25 cellular contexts compared by ENCODE assay signal in the genomic region with DNA sequence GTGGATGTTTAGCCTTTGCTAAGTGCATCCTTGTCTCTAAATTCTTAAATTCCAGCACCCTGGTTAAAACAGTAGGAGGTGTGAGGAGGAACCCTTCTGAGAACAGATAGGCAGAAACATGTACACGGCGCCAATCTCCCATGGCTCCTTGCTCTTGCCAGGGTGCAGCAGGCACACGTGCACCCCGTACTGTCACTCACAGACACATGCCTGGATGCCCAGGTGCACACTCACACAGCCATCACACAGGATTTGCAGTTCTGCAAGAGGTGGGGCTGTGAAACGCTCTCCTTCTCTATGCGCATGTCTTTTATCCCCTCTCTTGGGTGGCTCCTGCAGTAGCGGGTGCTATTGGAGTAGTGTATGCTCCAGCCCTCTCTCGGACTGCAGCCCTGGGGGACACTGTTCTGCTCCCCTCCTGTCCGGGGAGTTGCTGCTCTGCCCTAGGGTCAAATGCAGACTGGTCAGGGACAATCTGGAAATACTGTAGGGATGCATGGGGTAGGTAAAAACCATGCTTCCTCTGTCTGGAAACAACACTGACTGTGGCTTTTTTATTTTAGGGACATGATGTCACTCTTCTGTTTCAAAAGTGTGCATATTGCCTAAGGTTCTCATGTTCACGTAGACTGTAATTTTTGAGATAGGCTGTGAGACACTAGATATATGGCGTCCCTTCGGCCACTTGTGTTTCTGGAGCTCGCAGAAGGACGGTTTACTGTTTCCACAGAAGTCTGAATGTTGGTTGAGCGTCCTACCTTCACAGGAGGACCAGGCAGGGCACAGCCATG.
DNase-seq lines count a peak whose midpoint lies in the region; ATAC-seq and TF ChIP-seq lines count a peak whose summit lies in the region.
"Had no signal": no experiment of that assay in that cellular context is flagged by ENCODE, and none has a peak within 500 bp of the region (broad histone marks: within the 10 kb centered on the region; RNA-seq: fewer than 3 reads in every experiment).

No MANE protein-coding gene starts in this region.

- TF ChIP-seq POLR2A in esophagus squamous epithelium (IDR thresholded peaks at IDR 0.05) (no peak), gastrocnemius medialis (IDR thresholded peaks at IDR 0.05) (no peak), prostate gland (IDR thresholded peaks at IDR 0.05) (no peak)

- TF ChIP-seq CTCF in esophagus squamous epithelium (IDR thresholded peaks at IDR 0.05) (no peak), gastrocnemius medialis (IDR thresholded peaks at IDR 0.05 in 4 of 5, conservative IDR thresholded peaks at IDR 0.05 in 1 of 5) (no peak), prostate gland (IDR thresholded peaks at IDR 0.05) (no peak)

- peak; percentile 86 to 88 for ATAC-seq in gastrocnemius medialis
- ATAC-seq in GM19023 (IDR thresholded peaks at IDR 0.05; ENCODE audit: unreplicated experiment) = no peak
- ATAC-seq: activated naive CD8-positive, alpha-beta T cell treated with anti-CD3 and anti-CD28 coated beads, Interleukin-2, amount 50 U/mL, for 24 hours; activated T-cell treated with anti-CD3 and anti-CD28 coated beads, Interleukin-2, amount 50 U/mL, for 72 hours; stimulated activated memory B cell treated with anti-CD40 and anti-IgM and Interleukin-4, amounts not matched to agents 10 μg/mL and 1 μg/mL and 100 μg/mL, for 72 hours; upper lobe of right lung had no signal

- H3K4me3 ChIP-seq in esophagus squamous epithelium (no peak overlapping the region), gastrocnemius medialis (no peak overlapping the region), prostate gland (no peak overlapping the region)
- H3K4me3 ChIP-seq: cardiac muscle cell, upper lobe of right lung had no signal

- DNase-seq in NCI-H2227 treated with DMSO at 0.1 percent for 48 hours (lab: John Stamatoyannopoulos, UW) (peak; percentile 13), NCI-H2227 (lab: John Stamatoyannopoulos, UW; ENCODE audit: unreplicated experiment) (no peak), MV-4-11 (lab: John Stamatoyannopoulos, UW) (peak; percentile 68), esophagus squamous epithelium (lab: John Stamatoyannopoulos, UW) (no peak), gastrocnemius medialis (no peak), prostate gland (ENCODE audit: low spot score) (no peak)
- no peak for DNase-seq in activated CD4-positive, alpha-beta T cell treated with anti-CD3 and anti-CD28 coated beads, Interleukin-2, amount 50 U/mL, for 4 hours
- DNase-seq: activated CD4-positive, alpha-beta T cell treated with anti-CD3 and anti-CD28 coated beads, Interleukin-2, amount 50 U/mL, for 48 hours; activated naive CD8-positive, alpha-beta T cell treated with anti-CD3 and anti-CD28 coated beads, Interleukin-2, amount 50 U/mL, for 24 hours; activated T-cell treated with anti-CD3 and anti-CD28 coated beads, Interleukin-2, amount 50 U/mL, for 72 hours; CD4-positive, CD25-positive, alpha-beta regulatory T cell; DND-41; GF-D8; kidney; NCI-H1105 treated with DMSO at 0.1 percent for 48 hours; NCI-H187 treated with DMSO at 0.1 percent for 48 hours; NCI-H526 treated with DMSO at 0.1 percent for 48 hours; NK-92 treated with Interleukin-12 subunit alpha and Interleukin-12 subunit beta, amount 100 ng/mL, for 24 hours; T-helper 1 cell; upper lobe of right lung had no signal

- intact Hi-C loops in esophagus squamous epithelium (cut with DNase I) (no loop called here), gastrocnemius medialis (cut with DNase I; ENCODE audit: low total_unique reads) (no loop called here), prostate gland (cut with DNase I) (no loop called here)

- peak overlapping the region in 3 of 4 donors; percentile 3 to 83 (median 72) for H3K27ac ChIP-seq in esophagus squamous epithelium
- peak overlapping the region in 1 of 4 donors; percentile 24 for H3K27ac ChIP-seq in gastrocnemius medialis
- H3K27ac ChIP-seq in prostate gland = no peak overlapping the region
- H3K27ac ChIP-seq: 22Rv1, neutrophil, upper lobe of right lung had no signal

- H3K36me3 ChIP-seq in esophagus squamous epithelium (no peaks in the 10 kb centered on the region), gastrocnemius medialis (no peaks in the 10 kb centered on the region), prostate gland (no peaks in the 10 kb centered on the region)
- H3K36me3 ChIP-seq: cardiac muscle cell, neutrophil, upper lobe of right lung had no signal

- WGBS in esophagus squamous epithelium, 2 donors = 85 to 94% methylated on average over 6 to 14 of the region's 15 CpGs
- WGBS in prostate gland = 92% methylated on average over 15 of the region's 15 CpGs

- H3K9me3 ChIP-seq in esophagus squamous epithelium (no peaks in the 10 kb centered on the region), gastrocnemius medialis (no peaks in the 10 kb centered on the region), prostate gland (no peaks in the 10 kb centered on the region)
- H3K9me3 ChIP-seq: neutrophil, upper lobe of right lung had no signal

- in situ Hi-C loops in gastrocnemius medialis (cut with MboI; ENCODE audit: low sequenced_read_pairs in 4 of 4) = no loop called here

- no peaks in the 10 kb centered on the region for H3K27me3 ChIP-seq in esophagus squamous epithelium
- H3K27me3 ChIP-seq in gastrocnemius medialis = no peaks in the 10 kb centered on the region
- H3K27me3 ChIP-seq in prostate gland (replicated peaks; ENCODE audit: insufficient read depth) = no peaks in the 10 kb centered on the region
- H3K27me3 ChIP-seq: cardiac muscle cell, neutrophil, upper lobe of right lung had no signal

- H3K4me1 ChIP-seq in esophagus squamous epithelium (peaks cover 0 to 41% (median 9%) of the 10 kb centered on the region in 3 donors), gastrocnemius medialis (peaks cover 27 to 29% of the 10 kb centered on the region in 2 donors), prostate gland (replicated peaks) (no peaks in the 10 kb centered on the region)

Comparison
In these comparisons a context has a peak if more than half of its experiments do, and no peak if none do; other contexts are left out.
1. DNase-seq: peak in NCI-H2227 treated with DMSO at 0.1 percent for 48 hours (single experiment) and MV-4-11 (single experiment); none in NCI-H2227 (single experiment), esophagus squamous epithelium (single experiment), gastrocnemius medialis (0 of 2), activated CD4-positive, alpha-beta T cell treated with anti-CD3 and anti-CD28 coated beads, Interleukin-2, amount 50 U/mL, for 4 hours (0 of 2) and prostate gland (single experiment).
2. H3K27ac ChIP-seq: peak in esophagus squamous epithelium (3 of 4); none in prostate gland (0 of 2).